Comparison of ENCODE assay signal across 24 cellular contexts in the genomic region with DNA sequence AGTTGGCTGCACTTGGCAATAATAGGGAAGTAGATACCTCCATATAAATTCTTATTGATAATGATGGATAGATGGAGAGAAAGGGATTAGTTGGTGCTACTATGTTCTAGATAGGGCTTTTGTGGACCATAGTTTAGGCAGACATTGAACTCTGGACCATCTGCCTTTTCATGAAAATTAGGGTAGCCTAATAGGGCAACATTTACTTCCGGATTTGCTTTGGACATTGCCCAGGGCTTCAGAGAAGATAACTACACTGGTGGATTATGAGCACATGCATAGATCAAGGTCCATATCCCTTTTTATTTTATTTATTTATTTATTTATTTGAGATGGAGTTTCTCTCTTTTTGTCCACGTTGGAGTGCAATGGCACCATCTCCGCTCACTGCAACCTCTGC.
"Had no signal": no experiment of that assay in that cellular context is flagged by ENCODE, and none has a peak within 500 bp of the region (broad histone marks: within the 10 kb centered on the region; RNA-seq: fewer than 3 reads in every experiment).

No MANE protein-coding gene starts in this region.

- H3K27ac ChIP-seq: HL-60, SJSA1, SK-N-MC had no signal

- H3K36me3 ChIP-seq: SJSA1 had no signal

- DNase-seq: IMR-90, Karpas-422, KG1, MG63, NCI-H1092, NCI-H1105 treated with DMSO at 0.1 percent for 48 hours, NCI-H1417 treated with DMSO at 0.1 percent for 48 hours, NCI-H146, NCI-H1694 treated with DMSO at 0.1 percent for 48 hours, NCI-H1930, NCI-H2081, NCI-H2107, NCI-H2227 treated with DMSO at 0.1 percent for 48 hours, NCI-H524, NCI-H526 treated with DMSO at 0.1 percent for 48 hours, NCI-H748 treated with DMSO at 0.1 percent for 48 hours, Right ventricle myocardium superior, RPMI8226, SIG-M5 had no signal

- FAIRE-seq: HTR-8/SVneo, RCC 7860 had no signal

- H3K4me3 ChIP-seq: MG63, SJSA1, SK-N-MC had no signal

- H3K27me3 ChIP-seq: MG63, SJSA1 had no signal

- H3K9me3 ChIP-seq: SJSA1 had no signal
